16 cellular contexts compared by ENCODE assay signal in the genomic region with DNA sequence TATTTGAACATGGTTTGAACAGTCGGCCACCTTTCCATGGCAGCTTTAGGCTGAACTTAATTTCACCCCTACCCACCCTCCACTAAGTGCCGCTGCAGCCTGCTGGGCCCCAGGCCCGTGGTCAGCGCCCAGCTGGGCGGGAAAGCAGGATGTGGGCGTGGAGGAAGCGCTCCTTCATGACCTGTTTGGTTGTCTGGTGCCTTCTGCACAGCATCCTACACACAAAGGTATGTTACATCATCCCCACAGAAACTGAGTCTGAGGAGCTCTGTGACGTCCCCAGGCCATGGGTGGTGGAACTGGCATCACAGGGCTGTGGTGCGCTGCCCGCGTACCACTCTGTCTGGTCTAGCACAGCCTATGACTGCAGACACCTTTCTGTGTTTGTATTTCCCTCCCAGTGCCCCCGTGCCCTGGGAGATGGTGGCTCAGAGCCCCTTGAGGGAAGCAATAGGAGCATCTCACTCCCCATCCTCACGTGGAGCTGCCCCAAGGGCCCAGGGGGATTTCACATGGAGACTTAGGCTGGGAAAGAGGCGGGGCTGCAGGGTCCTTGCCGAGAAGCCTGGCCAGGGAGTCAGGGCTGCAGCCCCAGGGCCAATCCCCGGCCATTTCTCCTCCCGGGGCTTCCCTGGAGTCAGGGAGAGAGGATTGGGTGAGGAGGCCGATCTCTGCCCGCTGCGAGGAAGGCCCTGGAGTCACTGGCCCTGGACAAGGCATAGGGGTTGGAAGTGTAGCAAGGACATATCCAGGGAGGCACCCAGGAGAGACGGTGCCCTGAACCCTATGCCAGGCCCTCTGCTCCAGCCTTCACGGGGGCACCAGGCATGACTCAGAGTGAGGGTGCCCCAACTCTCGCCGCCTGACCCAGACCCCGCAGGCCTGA. TPM values are rescaled to one million over a fixed set of nuclear protein-coding genes. Genes with fewer than 3 reads are reported as not detected.
DNase-seq lines count a peak whose midpoint lies in the region; ATAC-seq, FAIRE-seq and TF ChIP-seq lines count a peak whose summit lies in the region.
"Had no signal": no experiment of that assay in that cellular context is flagged by ENCODE, and none has a peak within 500 bp of the region (broad histone marks: within the 10 kb centered on the region; RNA-seq: fewer than 3 reads in every experiment).

No MANE protein-coding gene starts in this region.

- peaks cover 66 to 75% (median 69%) of the 10 kb centered on the region in 3 donors for H3K4me1 Mint-ChIP-seq in T-cell

- TF ChIP-seq CTCF in HEK293 (tag by site-specific recombination; IDR thresholded peaks at IDR 0.05) = no peak
- TF ChIP-seq CTCF in neutrophil (IDR thresholded peaks at IDR 0.05) = no peak

- CTCF ChIA-PET in HEK293 (lab: Yijun Ruan, JAX) = interaction anchor here (0.6 to 1.2 kb wide), 2 partner anchors 9 to 30 kb away, joined by 3 to 4 read pairs; no protein-coding TSS in a partner anchor
- CTCF ChIA-PET in T-cell (lab: Charles Lee) = interaction anchor here in 1 of 2 donors (0.6 to 1.0 kb wide), 2 partner anchors 43 to 139 kb away, joined by 3 read pairs; no protein-coding TSS in a partner anchor

- ATAC-seq in T-cell (replicated peaks in 1 of 4) (peak in 2 of 4 experiments; percentile 24 to 91), HG03460 (IDR thresholded peaks at IDR 0.05; ENCODE audit: unreplicated experiment) (no peak), GM19455 (IDR thresholded peaks at IDR 0.05; ENCODE audit: unreplicated experiment) (no peak)
- ATAC-seq in activated naive CD4-positive, alpha-beta T cell treated with anti-CD3 and anti-CD28 coated beads, Interleukin-2, amount 50 U/mL, for 72 hours = peak; percentile 42 to 85

- H3K36me3 Mint-ChIP-seq in T-cell = peaks cover 61% of the 10 kb centered on the region
- H3K36me3 Mint-ChIP-seq in activated naive CD4-positive, alpha-beta T cell treated with anti-CD3 and anti-CD28 coated beads, Interleukin-2, amount 50 U/mL, for 72 hours = peaks cover 0 to 30% of the 10 kb centered on the region in 2 donors

- no peak overlapping the region for H3K4me3 ChIP-seq in HEK293 (ENCODE audit: low read depth, low read length)
- H3K4me3 ChIP-seq in neutrophil (ENCODE audit: low read depth in 1 of 2, low read length in 1 of 2) = no peak overlapping the region
- no peak overlapping the region for H3K4me3 ChIP-seq in small intestine (ENCODE audit: low read depth in 1 of 2, low read length in 2 of 2)

- H3K9me3 ChIP-seq in HEK293 (ENCODE audit: control insufficient read depth, insufficient read depth, low read depth, low read length) (no peaks in the 10 kb centered on the region), neutrophil (peaks cover 12% of the 10 kb centered on the region), small intestine (ENCODE audit: control insufficient read depth, low read depth) (no peaks in the 10 kb centered on the region)

- FAIRE-seq in small intestine (lab: Jason Lieb, UNC) = no peak
- FAIRE-seq: frontal cortex had no signal

- H3K27ac Mint-ChIP-seq in T-cell = peak overlapping the region; percentile 96 to 99
- H3K27ac Mint-ChIP-seq in activated naive CD4-positive, alpha-beta T cell treated with anti-CD3 and anti-CD28 coated beads, Interleukin-2, amount 50 U/mL, for 72 hours = peak overlapping the region; percentile 81 to 86

- H3K27me3 Mint-ChIP-seq in T-cell = no peaks in the 10 kb centered on the region

- POLR2A ChIA-PET in HEK293 (lab: Yijun Ruan, JAX) = no interaction called here
- POLR2A ChIA-PET in T-cell (lab: Charles Lee) = no interaction called here

- 74 to 80% (median 75%) methylated on average over 21 to 25 of the region's 25 CpGs for WGBS in small intestine, 3 donors

- H3K27ac ChIP-seq in HEK293 (ENCODE audit: extremely low read depth, low read depth, low read length) = no peak overlapping the region
- H3K27ac ChIP-seq in neutrophil = peak overlapping the region; percentile 50
- no peak overlapping the region for H3K27ac ChIP-seq in small intestine (ENCODE audit: low read depth in 1 of 2, low read length in 1 of 2)

- no peaks in the 10 kb centered on the region for H3K36me3 ChIP-seq in HEK293 (ENCODE audit: control insufficient read depth in 2 of 2, insufficient read depth in 1 of 2, low read length in 2 of 2)
- peaks cover 100% of the 10 kb centered on the region for H3K36me3 ChIP-seq in neutrophil
- peaks cover 0 to 2% of the 10 kb centered on the region in 2 donors for H3K36me3 ChIP-seq in small intestine (ENCODE audit: control insufficient read depth in 2 of 2, insufficient read depth in 2 of 2, low read length in 2 of 2)

- DNase-seq in T-cell (peak in 25 of 34 experiments; percentile 4 to 71 (median 54)), NCI-H82 treated with DMSO at 0.1 percent for 48 hours (lab: John Stamatoyannopoulos, UW; ENCODE audit: unreplicated experiment) (no peak), small intestine (no peak)
- peak in 1 of 2 donors; percentile 72 for DNase-seq in activated naive CD4-positive, alpha-beta T cell treated with anti-CD3 and anti-CD28 coated beads, Interleukin-2, amount 50 U/mL, for 72 hours (ENCODE audit: low spot score in 2 of 2)
- DNase-seq: COR-L47, Kasumi-1, kidney glomerular epithelial cell, NCI-H2171, OCI-M1, substantia nigra had no signal

- H3K9me3 Mint-ChIP-seq in T-cell = no peaks in the 10 kb centered on the region
- no peaks in the 10 kb centered on the region for H3K9me3 Mint-ChIP-seq in activated naive CD4-positive, alpha-beta T cell treated with anti-CD3 and anti-CD28 coated beads, Interleukin-2, amount 50 U/mL, for 72 hours

- H3K4me1 ChIP-seq in HEK293 (ENCODE audit: control insufficient read depth, insufficient read depth, low read length) (no peaks in the 10 kb centered on the region), neutrophil (ENCODE audit: control insufficient read depth in 1 of 2, insufficient read depth in 1 of 2, low read depth in 1 of 2, low read length in 1 of 2) (peaks cover 23 to 25% of the 10 kb centered on the region in 2 experiments), small intestine (ENCODE audit: control insufficient read depth in 2 of 2, insufficient read depth in 1 of 2, low read depth in 1 of 2, low read length in 1 of 2) (no peaks in the 10 kb centered on the region)

- H3K4me3 Mint-ChIP-seq in T-cell = peak overlapping the region in 1 of 3 donors; percentile 28

- no peaks in the 10 kb centered on the region for H3K27me3 ChIP-seq in neutrophil
- no peaks in the 10 kb centered on the region for H3K27me3 ChIP-seq in small intestine (ENCODE audit: control insufficient read depth in 2 of 2, insufficient read depth in 2 of 2, low read length in 2 of 2)

TF ChIP-seq in HEK293, 187 proteins besides CTCF, POLR2A, EP300 and RAD21:
- no peak for TF ChIP-seq ZNF768 (tag by site-specific recombination; IDR thresholded peaks at IDR 0.05)
- TF ChIP-seq YY2 (tag by site-specific recombination; IDR thresholded peaks at IDR 0.05) = no peak
- TF ChIP-seq ZFHX2 (tag by site-specific recombination; conservative IDR thresholded peaks at IDR 0.05) = 0 out of 2 replicates have a peak, but pooled peaks have one; percentile 25
- no peak for TF ChIP-seq MEIS1 (CRISPR knock-in tag; IDR thresholded peaks at IDR 0.05; ENCODE audit: borderline replicate concordance)
- TF ChIP-seq EGR2 (tag by site-specific recombination; IDR thresholded peaks at IDR 0.05; ENCODE audit: low read depth) = 0 out of 2 replicates have a peak, but pooled peaks have one; percentile 28
- TF ChIP-seq, protein P1, sequence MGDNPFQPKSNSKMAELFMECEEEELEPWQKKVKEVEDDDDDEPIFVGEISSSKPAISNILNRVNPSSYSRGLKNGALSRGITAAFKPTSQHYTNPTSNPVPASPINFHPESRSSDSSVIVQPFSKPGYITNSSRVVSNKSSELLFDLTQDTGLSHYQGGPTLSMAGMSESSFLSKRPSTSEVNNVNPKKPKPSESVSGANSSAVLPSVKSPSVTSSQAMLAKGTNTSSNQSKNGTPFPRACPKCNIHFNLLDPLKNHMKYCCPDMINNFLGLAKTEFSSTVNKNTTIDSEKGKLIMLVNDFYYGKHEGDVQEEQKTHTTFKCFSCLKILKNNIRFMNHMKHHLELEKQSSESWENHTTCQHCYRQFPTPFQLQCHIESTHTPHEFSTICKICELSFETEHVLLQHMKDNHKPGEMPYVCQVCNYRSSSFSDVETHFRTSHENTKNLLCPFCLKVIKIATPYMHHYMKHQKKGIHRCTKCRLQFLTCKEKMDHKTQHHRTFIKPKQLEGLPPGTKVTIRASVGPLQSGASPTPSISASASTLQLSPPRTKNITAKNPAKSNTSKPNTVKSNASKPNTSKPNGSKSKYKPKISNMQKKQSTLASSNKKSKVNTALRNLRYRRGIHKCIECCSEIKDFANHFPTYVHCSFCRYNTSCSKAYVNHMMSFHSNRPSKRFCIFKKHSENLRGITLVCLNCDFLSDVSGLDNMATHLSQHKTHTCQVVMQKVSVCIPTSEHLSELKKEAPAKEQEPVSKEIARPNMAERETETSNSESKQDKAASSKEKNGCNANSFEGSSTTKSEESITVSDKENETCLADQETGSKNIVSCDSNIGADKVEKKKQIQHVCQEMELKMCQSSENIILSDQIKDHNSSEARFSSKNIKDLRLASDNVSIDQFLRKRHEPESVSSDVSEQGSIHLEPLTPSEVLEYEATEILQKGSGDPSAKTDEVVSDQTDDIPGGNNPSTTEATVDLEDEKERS (tag by site-specific recombination; IDR thresholded peaks at IDR 0.05) = no peak
- TF ChIP-seq SCRT1 (tag by site-specific recombination; IDR thresholded peaks at IDR 0.05; ENCODE audit: borderline replicate concordance) = no peak
- TF ChIP-seq ZNF837 (tag by site-specific recombination; IDR thresholded peaks at IDR 0.05) = no peak
- TF ChIP-seq ZNF777 (tag by site-specific recombination; IDR thresholded peaks at IDR 0.05; ENCODE audit: borderline replicate concordance) = no peak

RNA-seq across cellular contexts. Expression of a gene that starts 37.5 kb away (rescaled TPM):
- 10 to 100 TPM; 39.6 to 79.2 (median 71.2) TPM for total RNA-seq in T-cell
- total RNA-seq in activated naive CD4-positive, alpha-beta T cell treated with anti-CD3 and anti-CD28 coated beads, Interleukin-2, amount 50 U/mL, for 72 hours = 10 to 100 TPM; 70.7 to 81.9 TPM
- 1 to 10 TPM in 2 of 3 donors, not detected in 1; 3.7 to 3.8 TPM for polyA plus RNA-seq in small intestine
- total RNA-seq: dermis microvascular lymphatic vessel endothelial cell had no signal

Comparison
In these comparisons a context has a peak if more than half of its experiments do, and no peak if none do; other contexts are left out.
1. ATAC-seq: peak in activated naive CD4-positive, alpha-beta T cell treated with anti-CD3 and anti-CD28 coated beads, Interleukin-2, amount 50 U/mL, for 72 hours (2 of 2); none in HG03460 (single experiment) and GM19455 (single experiment).
2. DNase-seq: peak in T-cell (25 of 34); none in NCI-H82 treated with DMSO at 0.1 percent for 48 hours (single experiment) and small intestine (single experiment).